21 cellular contexts compared by ENCODE assay signal in genomic region chr13:52842440-52842839, GRCh38. TPM values are rescaled to one million over a fixed set of nuclear protein-coding genes. Genes with fewer than 3 reads are reported as not detected.
"Had no signal": no experiment of that assay in that cellular context is flagged by ENCODE, and none has a peak within 500 bp of the region (broad histone marks: within the 10 kb centered on the region; RNA-seq: fewer than 3 reads in every experiment).

No MANE protein-coding gene starts in this region.

- H3K36me3 ChIP-seq: colonic mucosa, esophagus squamous epithelium, neutrophil had no signal

- DNase-seq: activated CD4-positive, alpha-beta T cell treated with anti-CD3 and anti-CD28 coated beads, Interleukin-2, amount 50 U/mL, for 4 hours; activated naive CD4-positive, alpha-beta T cell; activated naive CD8-positive, alpha-beta T cell treated with anti-CD3 and anti-CD28 coated beads, Interleukin-2, amount 10 ng/mL, durations not matched to agents 7 days and 5 days; activated T-cell treated with anti-CD3 and anti-CD28 coated beads for 4 hours; central memory CD4-positive, alpha-beta T cell; colonic mucosa; effector CD4-positive, alpha-beta T cell; esophagus squamous epithelium; kidney glomerular epithelial cell; mesenchymal stem cell; natural killer cell; stimulated activated CD4-positive, alpha-beta T cell treated with anti-CD3 and anti-CD28 coated beads, Interleukin-12 subunit alpha, Interleukin-12 subunit beta, amount 100 ng/mL, for 4 hours; stimulated activated CD4-positive, alpha-beta T cell treated with anti-CD3 and anti-CD28 coated beads, Interleukin-2, amount 100 ng/mL, for 24 hours had no signal

- H3K27ac ChIP-seq: colonic mucosa, esophagus squamous epithelium, neutrophil, parathyroid adenoma had no signal

- ATAC-seq: activated CD4-positive, CD25-positive, alpha-beta regulatory T cell treated with anti-CD3 and anti-CD28 coated beads, Interleukin-2, amount 50 U/mL, for 24 hours; natural killer cell; stimulated activated effector memory CD8-positive, alpha-beta T cell treated with anti-CD3 and anti-CD28 coated beads, Interleukin-12 subunit alpha, Interleukin-12 subunit beta, amount 100 ng/mL, for 72 hours had no signal

- H3K9me3 ChIP-seq: colonic mucosa, neutrophil had no signal

- H3K79me2 ChIP-seq: parathyroid adenoma had no signal

- H2AFZ ChIP-seq: parathyroid adenoma had no signal

- H3K4me3 ChIP-seq: colonic mucosa, esophagus squamous epithelium had no signal

- H3K4me1 ChIP-seq: parathyroid adenoma had no signal

RNA-seq across cellular contexts. Expression of gene PCDH8, which starts 6.0 kb away (rescaled TPM):
- total RNA-seq: activated naive CD8-positive, alpha-beta T cell treated with anti-CD3 and anti-CD28 coated beads, Interleukin-2, amount 10 ng/mL, durations not matched to agents 7 days and 5 days; endothelial cell of umbilical vein; esophagus squamous epithelium; fibroblast of villous mesenchyme; glomerular endothelial cell; liver; natural killer cell had no signal
- polyA plus RNA-seq: endothelial cell of umbilical vein, liver had no signal
